Comparison of ENCODE assay signal across 16 cellular contexts in the genomic region with DNA sequence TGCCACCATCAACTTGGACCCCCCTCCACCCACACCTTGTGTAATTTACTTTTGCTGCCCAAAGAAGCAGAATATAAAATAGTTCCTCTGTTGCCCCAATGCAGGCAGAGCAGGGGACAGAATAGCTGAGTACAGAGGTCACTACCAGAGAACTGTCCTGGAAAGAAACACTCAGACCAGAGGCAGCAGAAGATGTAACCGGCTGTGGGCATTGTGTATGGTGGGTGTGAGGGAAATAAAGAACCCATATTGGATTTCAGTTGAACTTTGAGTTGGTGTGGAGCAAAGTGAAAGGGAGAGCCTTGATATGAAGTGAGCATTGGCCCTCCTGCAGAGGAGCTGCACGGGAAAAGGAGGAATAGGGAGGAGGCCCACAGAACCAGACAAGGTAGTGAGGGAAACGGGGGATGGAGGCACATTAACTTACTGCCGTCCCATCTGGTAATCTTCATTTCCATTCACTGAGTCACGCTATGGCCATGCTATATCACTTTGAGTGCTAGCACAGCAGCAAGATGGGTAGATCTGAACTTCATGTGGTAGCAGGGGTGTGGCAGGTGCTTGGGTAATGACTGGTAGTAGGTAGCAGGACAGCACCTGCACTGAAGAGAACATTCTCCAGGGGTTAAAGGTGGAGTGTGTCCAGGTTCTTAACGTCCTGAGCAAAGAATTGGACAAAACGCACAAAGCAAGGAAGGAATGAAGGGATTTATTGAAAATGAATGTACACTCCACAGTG.
"Had no signal": no experiment of that assay in that cellular context is flagged by ENCODE, and none has a peak within 500 bp of the region (broad histone marks: within the 10 kb centered on the region; RNA-seq: fewer than 3 reads in every experiment).

No MANE protein-coding gene starts in this region.

- ATAC-seq: activated naive CD8-positive, alpha-beta T cell treated with anti-CD3 and anti-CD28 coated beads, Interleukin-2, amount 50 U/mL, for 24 hours; natural killer cell treated with Interleukin-12 subunit alpha and Interleukin-12 subunit beta and Interleukin-15 and Interleukin-18, amount 100 ng/mL, for 72 hours; WTC11 had no signal

- H3K27ac Mint-ChIP-seq: activated CD4-positive, alpha-beta T cell treated with anti-CD3 and anti-CD28 coated beads, Interleukin-2, amount 10 ng/mL, durations not matched to agents 24 days and 14 days; activated naive CD8-positive, alpha-beta T cell treated with anti-CD3 and anti-CD28 coated beads, Interleukin-2, amount 50 U/mL, for 24 hours; memory B cell; natural killer cell treated with Interleukin-12 subunit alpha and Interleukin-12 subunit beta and Interleukin-15 and Interleukin-18, amount 100 ng/mL, for 72 hours; WTC11 had no signal

- H3K4me3 Mint-ChIP-seq: activated CD4-positive, alpha-beta T cell treated with anti-CD3 and anti-CD28 coated beads, Interleukin-2, amount 10 ng/mL, durations not matched to agents 24 days and 14 days; activated naive CD8-positive, alpha-beta T cell treated with anti-CD3 and anti-CD28 coated beads, Interleukin-2, amount 50 U/mL, for 24 hours; memory B cell; natural killer cell treated with Interleukin-12 subunit alpha and Interleukin-12 subunit beta and Interleukin-15 and Interleukin-18, amount 100 ng/mL, for 72 hours; WTC11 had no signal

- H3K27ac ChIP-seq: ascending aorta, coronary artery, left lung, stomach had no signal

- H3K36me3 Mint-ChIP-seq: natural killer cell treated with Interleukin-12 subunit alpha and Interleukin-12 subunit beta and Interleukin-15 and Interleukin-18, amount 100 ng/mL, for 72 hours had no signal

- H3K9me3 Mint-ChIP-seq: activated CD4-positive, alpha-beta T cell treated with anti-CD3 and anti-CD28 coated beads, Interleukin-2, amount 10 ng/mL, durations not matched to agents 24 days and 14 days; activated naive CD8-positive, alpha-beta T cell treated with anti-CD3 and anti-CD28 coated beads, Interleukin-2, amount 50 U/mL, for 24 hours had no signal

- H3K27me3 Mint-ChIP-seq: activated naive CD8-positive, alpha-beta T cell treated with anti-CD3 and anti-CD28 coated beads, Interleukin-2, amount 50 U/mL, for 24 hours had no signal

- H3K4me1 Mint-ChIP-seq: activated naive CD8-positive, alpha-beta T cell treated with anti-CD3 and anti-CD28 coated beads, Interleukin-2, amount 50 U/mL, for 24 hours; memory B cell had no signal

- DNase-seq: activated CD4-positive, alpha-beta T cell treated with anti-CD3 and anti-CD28 coated beads, Interleukin-2, amount 10 ng/mL, durations not matched to agents 24 days and 14 days; activated CD8-positive, alpha-beta memory T cell treated with anti-CD3 and anti-CD28 coated beads for 24 hours; activated naive CD4-positive, alpha-beta T cell treated with Interleukin-2 at 50 U/mL for 16 hours; activated naive CD8-positive, alpha-beta T cell treated with anti-CD3 and anti-CD28 coated beads, Interleukin-2, amount 50 U/mL, for 24 hours; effector memory CD4-positive, alpha-beta T cell; erythroblast; left lung; stimulated activated CD4-positive, alpha-beta T cell treated with anti-CD3 and anti-CD28 coated beads, Interleukin-15, amount 100 ng/mL, for 24 hours; stimulated activated CD4-positive, alpha-beta T cell treated with anti-CD3 and anti-CD28 coated beads, Interleukin-4, amount 100 ng/mL, for 4 hours; stomach; T-helper 1 cell had no signal
